In the genomic region with DNA sequence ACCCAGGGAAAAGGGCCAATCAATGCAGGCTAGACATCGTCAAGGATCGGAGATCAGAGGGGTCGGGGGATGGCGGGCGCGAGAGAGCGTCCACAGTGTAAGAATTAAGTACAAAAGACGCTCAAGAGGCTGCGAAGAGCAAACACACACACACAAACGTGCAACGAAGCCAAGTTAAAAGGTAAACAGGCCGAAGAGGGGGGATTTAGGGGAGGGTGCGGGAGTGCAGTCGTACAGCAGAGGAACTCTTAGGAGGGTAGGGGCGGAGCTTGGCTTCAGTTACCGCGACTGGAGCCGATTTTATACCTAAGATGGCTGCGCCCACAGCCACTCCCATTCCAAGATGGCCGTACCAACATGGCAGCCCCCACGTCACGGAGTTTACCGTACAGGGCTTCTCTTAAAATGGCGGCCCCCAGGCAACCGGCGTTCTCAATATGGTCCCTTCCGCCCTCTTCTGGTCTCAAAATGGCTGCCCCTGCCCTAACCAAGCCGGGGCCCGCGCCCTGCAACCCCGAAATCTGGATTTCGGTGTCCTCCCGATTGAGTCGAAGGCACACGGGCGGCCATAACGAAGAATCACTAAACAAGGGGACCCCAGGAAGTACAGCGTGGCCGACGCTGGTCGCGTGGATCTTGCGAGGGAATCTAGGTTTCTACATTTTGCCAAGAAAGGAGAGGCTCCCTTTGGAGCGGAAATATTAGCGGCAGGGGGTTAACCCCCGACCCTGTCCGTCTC, we compare ENCODE assay signal across 8 cellular contexts. TPM values are rescaled to one million over a fixed set of nuclear protein-coding genes. Genes with fewer than 3 reads are reported as not detected.
DNase-seq lines count a peak whose midpoint lies in the region; ATAC-seq, FAIRE-seq and TF ChIP-seq lines count a peak whose summit lies in the region.

No MANE protein-coding gene starts in this region.

- peak; percentile 75 for FAIRE-seq in astrocyte (lab: Jason Lieb, UNC)

- no peaks in the 10 kb centered on the region for H3K27me3 Mint-ChIP-seq in T-helper 2 cell treated with Interferon-gamma antibody and Interleukin-4, amounts not matched to agents 5 μg/mL and 100 μg/mL, for 36 hours (ENCODE audit: low read depth)
- no peaks in the 10 kb centered on the region for H3K27me3 Mint-ChIP-seq in astrocyte (ENCODE audit: low read depth, unreplicated experiment)

- H3K4me2 ChIP-seq in astrocyte (ENCODE audit: low read length): peak overlapping the region; percentile 100

- peak overlapping the region; percentile 98 for H2AFZ ChIP-seq in astrocyte (ENCODE audit: low read depth, low read length)

- H3K36me3 ChIP-seq in astrocyte (ENCODE audit: insufficient read depth, low read length): peaks cover 39% of the 10 kb centered on the region
- H3K36me3 ChIP-seq in rectal smooth muscle tissue (ENCODE audit: control insufficient read depth, insufficient read depth, low read length): peaks cover 13% of the 10 kb centered on the region
- H3K36me3 ChIP-seq in aorta (ENCODE audit: control insufficient read depth in 1 of 2, insufficient read depth in 2 of 2, low read length in 1 of 2): peaks cover 3 to 8% of the 10 kb centered on the region in 2 donors

- H3K4me3 ChIP-seq in astrocyte (ENCODE audit: insufficient read depth, low read depth, low read length) (peak overlapping the region; percentile 69), rectal smooth muscle tissue (ENCODE audit: low read length) (peak overlapping the region; percentile 91), aorta (ENCODE audit: low read length in 2 of 2) (peak overlapping the region; percentile 43 to 56)

- H3K4me1 ChIP-seq in astrocyte (ENCODE audit: insufficient read depth, low read length) (peaks cover 34% of the 10 kb centered on the region), rectal smooth muscle tissue (ENCODE audit: control insufficient read depth, insufficient read depth, low read length) (peaks cover 17% of the 10 kb centered on the region), aorta (ENCODE audit: control insufficient read depth in 1 of 2, insufficient read depth in 2 of 2, low read length in 2 of 2) (no peaks in the 10 kb centered on the region)

- intact Hi-C loops in aorta (cut with DNase I): loop anchor here in 1 of 2 donors (5.0 to 10.0 kb wide), 3 partner anchors 37 to 125 kb away; a partner anchor contains a TSS

- H4K20me1 ChIP-seq in astrocyte (ENCODE audit: insufficient read depth, low read length): no peaks in the 10 kb centered on the region

- peaks cover 60% of the 10 kb centered on the region for H3K4me1 Mint-ChIP-seq in T-helper 2 cell treated with Interferon-gamma antibody and Interleukin-4, amounts not matched to agents 5 μg/mL and 100 μg/mL, for 36 hours (ENCODE audit: low read depth)
- peaks cover 46% of the 10 kb centered on the region for H3K4me1 Mint-ChIP-seq in astrocyte (ENCODE audit: low read depth, unreplicated experiment)

- H3K27ac Mint-ChIP-seq in T-helper 2 cell treated with Interferon-gamma antibody and Interleukin-4, amounts not matched to agents 5 μg/mL and 100 μg/mL, for 36 hours: peak overlapping the region; percentile 96
- H3K27ac Mint-ChIP-seq in astrocyte (ENCODE audit: unreplicated experiment): peak overlapping the region; percentile 92

- ATAC-seq in HG02571 (IDR thresholded peaks at IDR 0.05; ENCODE audit: unreplicated experiment): peak; percentile 67
- ATAC-seq in aorta (ENCODE audit: low FRiP score): peak; percentile 95

- no peaks in the 10 kb centered on the region for H3K9me3 Mint-ChIP-seq in T-helper 2 cell treated with Interferon-gamma antibody and Interleukin-4, amounts not matched to agents 5 μg/mL and 100 μg/mL, for 36 hours
- no peaks in the 10 kb centered on the region for H3K9me3 Mint-ChIP-seq in astrocyte (ENCODE audit: unreplicated experiment)

- WGBS in aorta, 2 donors: 0% methylated on average over 47 of the region's 47 CpGs

- peaks cover 18% of the 10 kb centered on the region for H3K79me2 ChIP-seq in astrocyte (ENCODE audit: insufficient read depth, low read length)

- H3K4me3 Mint-ChIP-seq in T-helper 2 cell treated with Interferon-gamma antibody and Interleukin-4, amounts not matched to agents 5 μg/mL and 100 μg/mL, for 36 hours: peak overlapping the region; percentile 95
- H3K4me3 Mint-ChIP-seq in astrocyte (ENCODE audit: unreplicated experiment): peak overlapping the region; percentile 81

- H3K27ac ChIP-seq in astrocyte (ENCODE audit: low read depth, low read length) (peak overlapping the region; percentile 91), rectal smooth muscle tissue (ENCODE audit: low read depth, low read length) (peak overlapping the region; percentile 95), aorta (ENCODE audit: low read depth in 1 of 2, low read length in 2 of 2) (peak overlapping the region; percentile 20 to 99)

- TF ChIP-seq CTCF in astrocyte (IDR thresholded peaks at IDR 0.05; ENCODE audit: insufficient read depth, low read depth, low read length): no peak

- H3K27me3 ChIP-seq in astrocyte (ENCODE audit: insufficient read depth, low read length) (no peaks in the 10 kb centered on the region), rectal smooth muscle tissue (ENCODE audit: control insufficient read depth, insufficient read depth, low read length) (no peaks in the 10 kb centered on the region), aorta (ENCODE audit: control insufficient read depth in 1 of 2, insufficient read depth in 2 of 2, low read length in 1 of 2) (no peaks in the 10 kb centered on the region)

- H3K9ac ChIP-seq in astrocyte (ENCODE audit: low read length): peak overlapping the region; percentile 90
- peak overlapping the region; percentile 82 for H3K9ac ChIP-seq in rectal smooth muscle tissue (ENCODE audit: low read length)

- DNase-seq in GM04504 (ENCODE audit: low read depth) (peak; percentile 94), NCI-H1436 (lab: John Stamatoyannopoulos, UW) (peak; percentile 98), astrocyte (ENCODE audit: low read depth) (peak; percentile 92), hepatic stellate cell (ENCODE audit: low spot score) (peak; percentile 96), aorta (peak; percentile 98 to 99)
- DNase-seq in T-helper 2 cell treated with Interferon-gamma antibody and Interleukin-4, amounts not matched to agents 5 μg/mL and 100 μg/mL, for 36 hours (ENCODE audit: low spot score): peak; percentile 95

- H3K9me3 ChIP-seq in astrocyte (ENCODE audit: insufficient read depth, low read depth, low read length) (no peaks in the 10 kb centered on the region), aorta (ENCODE audit: control insufficient read depth, low read length) (no peaks in the 10 kb centered on the region)

- peaks cover 43% of the 10 kb centered on the region for H3K36me3 Mint-ChIP-seq in T-helper 2 cell treated with Interferon-gamma antibody and Interleukin-4, amounts not matched to agents 5 μg/mL and 100 μg/mL, for 36 hours (ENCODE audit: low read depth)
- peaks cover 17% of the 10 kb centered on the region for H3K36me3 Mint-ChIP-seq in astrocyte (ENCODE audit: low read depth, unreplicated experiment)

RNA-seq across cellular contexts. Expression of a gene that starts 2.0 kb away (rescaled TPM):
- total RNA-seq in astrocyte (0.46 TPM in 1 of 2 replicates, not detected in the other), aorta (not detected)
- polyA plus RNA-seq in aorta: under 1 TPM in 1 of 2 donors, not detected in 1; 0.33 TPM

RNA-seq across cellular contexts. Expression of a gene that starts 2.2 kb away (rescaled TPM):
- total RNA-seq in astrocyte (51.1 and 55.0 TPM in 2 replicates), aorta (10 to 100 TPM; 22.3 to 31.5 TPM)
- 10 to 100 TPM; 38.7 to 61.8 TPM for polyA plus RNA-seq in aorta

RNA-seq across cellular contexts. Expression of a gene that starts 17.8 kb away (rescaled TPM):
- 39.9 and 40.0 TPM in 2 replicates for total RNA-seq in astrocyte
- total RNA-seq in aorta: 10 to 100 TPM; 46.9 to 47.2 TPM
- 10 to 100 TPM; 31.5 to 43.6 TPM for polyA plus RNA-seq in aorta

RNA-seq across cellular contexts. Expression of a gene that starts 18.9 kb away (rescaled TPM):
- total RNA-seq in astrocyte: 51.9 and 60.8 TPM in 2 replicates
- total RNA-seq in aorta: 10 to 100 TPM; 21.1 to 32.4 TPM
- 10 to 100 TPM; 17.3 to 40.7 TPM for polyA plus RNA-seq in aorta

RNA-seq across cellular contexts. Expression of a gene that starts 20.1 kb away (rescaled TPM):
- total RNA-seq in astrocyte: 0.17 and 0.43 TPM in 2 replicates
- total RNA-seq in aorta: 10 to 100 TPM in 1 of 2 donors, 1 to 10 TPM in 1; 8.5 to 24.5 TPM
- under 1 TPM in 1 of 2 donors, not detected in 1; 0.10 TPM for polyA plus RNA-seq in aorta

Comparison
In these comparisons a context has a peak if more than half of its experiments do, and no peak if none do; other contexts are left out.
1. Peak in every context shown above with its lines: DNase-seq, ATAC-seq, H3K4me3 ChIP-seq and H3K27ac ChIP-seq.